9 cellular contexts compared by ENCODE assay signal in genomic region chr2:86861628-86862379, GRCh38. TPM values are rescaled to one million over a fixed set of nuclear protein-coding genes. Genes with fewer than 3 reads are reported as not detected.
DNase-seq lines count a peak whose midpoint lies in the region; ATAC-seq and TF ChIP-seq lines count a peak whose summit lies in the region.
"Not testable (repeated sequence)": the region's sequence is repeated elsewhere in the genome, so short reads cannot be mapped to it uniquely, and the experiment has no call there.
"Had no signal": no experiment of that assay in that cellular context is flagged by ENCODE, and none has a peak within 500 bp of the region (broad histone marks: within the 10 kb centered on the region; RNA-seq: fewer than 3 reads in every experiment).

Gene CD8B, minus strand, starts transcription at chr2:86861886. Its CDS starts 21 bp downstream, at chr2:86861865.

- H3K27me3 ChIP-seq in Peyer's patch; right cardiac atrium (ENCODE audit: control insufficient read depth, insufficient read depth); skeletal muscle tissue (ENCODE audit: control insufficient read depth in 3 of 3, insufficient read depth in 3 of 3, low read length in 3 of 3); upper lobe of right lung: not testable (repeated sequence)

- H3K27me3 Mint-ChIP-seq in activated T-cell treated with anti-CD3 and anti-CD28 coated beads, Interleukin-2, amount 50 U/mL, for 4 hours (ENCODE audit: low read depth), result peaks cover 17% of the 10 kb centered on the region
- not testable (repeated sequence) for H3K27me3 Mint-ChIP-seq in effector memory CD8-positive, alpha-beta T cell

- H3K36me3 Mint-ChIP-seq in activated T-cell treated with anti-CD3 and anti-CD28 coated beads, Interleukin-2, amount 50 U/mL, for 4 hours (ENCODE audit: insufficient read depth), result not testable (repeated sequence)
- peaks cover 10% of the 10 kb centered on the region for H3K36me3 Mint-ChIP-seq in effector memory CD8-positive, alpha-beta T cell (ENCODE audit: insufficient read depth)

- WGBS in right cardiac atrium, result 3% methylated on average over 50 of the region's 55 CpGs

- DNase-seq in Peyer's patch; activated T-cell treated with anti-CD3 and anti-CD28 coated beads, Interleukin-2, amount 50 U/mL, for 4 hours; right cardiac atrium; mucosa of descending colon: not testable (repeated sequence)
- DNase-seq in effector memory CD8-positive, alpha-beta T cell, result peak in 1 of 3 experiments; percentile 26
- peak; percentile 63 for DNase-seq in upper lobe of right lung

- not testable (repeated sequence) for TF ChIP-seq CTCF in Peyer's patch (IDR thresholded peaks at IDR 0.05); mucosa of descending colon (IDR thresholded peaks at IDR 0.05); upper lobe of right lung (IDR thresholded peaks at IDR 0.05)

- H3K9ac ChIP-seq in ES-I3 (ENCODE audit: low read depth, low read length), result peak within 1 kb of the TSS; percentile 50; the same call in 1 of the 2 replicates
- H3K9ac ChIP-seq in skeletal muscle tissue (ENCODE audit: low read depth in 1 of 3, low read length in 3 of 3), result peak within 1 kb of the TSS in 1 of 3 donors; percentile 33

- not testable (repeated sequence) for H3K4me1 Mint-ChIP-seq in activated T-cell treated with anti-CD3 and anti-CD28 coated beads, Interleukin-2, amount 50 U/mL, for 4 hours (ENCODE audit: low read depth)
- H3K4me1 Mint-ChIP-seq in effector memory CD8-positive, alpha-beta T cell (ENCODE audit: low read depth in 2 of 2), result peaks cover 13 to 19% of the 10 kb centered on the region in 2 donors

- not testable (repeated sequence) for H3K9me3 Mint-ChIP-seq in activated T-cell treated with anti-CD3 and anti-CD28 coated beads, Interleukin-2, amount 50 U/mL, for 4 hours; effector memory CD8-positive, alpha-beta T cell

- not testable (repeated sequence) for TF ChIP-seq POLR2A in Peyer's patch (IDR thresholded peaks at IDR 0.05)

- H3K4me1 ChIP-seq in ES-I3 (ENCODE audit: insufficient read depth, low read length); Peyer's patch; right cardiac atrium (ENCODE audit: control insufficient read depth, insufficient read depth, low read length); mucosa of descending colon (ENCODE audit: low read depth); skeletal muscle tissue (ENCODE audit: control insufficient read depth in 3 of 3, insufficient read depth in 3 of 3, low read length in 3 of 3); upper lobe of right lung: not testable (repeated sequence)

- H3K4me3 ChIP-seq in Peyer's patch, result peak within 1 kb of the TSS; percentile 20 to 50 (median 38)
- not testable (repeated sequence) for H3K4me3 ChIP-seq in right cardiac atrium (ENCODE audit: low read length); mucosa of descending colon; upper lobe of right lung
- peak within 1 kb of the TSS in 2 of 3 donors; percentile 23 to 41 for H3K4me3 ChIP-seq in skeletal muscle tissue (ENCODE audit: low read length in 3 of 3)

- peak within 1 kb of the TSS; percentile 85 to 94 for H3K27ac Mint-ChIP-seq in effector memory CD8-positive, alpha-beta T cell

- H3K9me3 ChIP-seq in ES-I3 (ENCODE audit: control insufficient read depth, insufficient read depth, low read length); Peyer's patch; right cardiac atrium (ENCODE audit: control insufficient read depth, low read length); mucosa of descending colon; skeletal muscle tissue (ENCODE audit: control insufficient read depth in 3 of 3, low read length in 3 of 3); upper lobe of right lung: not testable (repeated sequence)

- peak; percentile 43 to 51 for ATAC-seq in activated T-cell treated with anti-CD3 and anti-CD28 coated beads, Interleukin-2, amount 50 U/mL, for 4 hours
- peak; percentile 59 for ATAC-seq in effector memory CD8-positive, alpha-beta T cell (replicated peaks)
- peak; percentile 56 to 66 for ATAC-seq in right cardiac atrium
- peak; percentile 44 for ATAC-seq in mucosa of descending colon
- ATAC-seq in upper lobe of right lung, result not testable (repeated sequence)

- peak within 1 kb of the TSS in 2 of 4 donors; percentile 1 to 58 for H3K27ac ChIP-seq in Peyer's patch
- not testable (repeated sequence) for H3K27ac ChIP-seq in right cardiac atrium (ENCODE audit: low read length); skeletal muscle tissue (ENCODE audit: low read depth, low read length); upper lobe of right lung

- intact Hi-C loops in right cardiac atrium (cut with DNase I); mucosa of descending colon (cut with DNase I, micrococcal nuclease); upper lobe of right lung (cut with DNase I): not testable (repeated sequence)

- H3K4me3 Mint-ChIP-seq in activated T-cell treated with anti-CD3 and anti-CD28 coated beads, Interleukin-2, amount 50 U/mL, for 4 hours, result peak within 1 kb of the TSS; percentile 75
- peak within 1 kb of the TSS; percentile 85 to 90 for H3K4me3 Mint-ChIP-seq in effector memory CD8-positive, alpha-beta T cell

- not testable (repeated sequence) for H3K36me3 ChIP-seq in ES-I3 (ENCODE audit: insufficient read depth, low read length); Peyer's patch; mucosa of descending colon (ENCODE audit: low read depth); skeletal muscle tissue (ENCODE audit: control insufficient read depth in 3 of 3, insufficient read depth in 3 of 3, low read length in 3 of 3); upper lobe of right lung

RNA-seq across cellular contexts. Expression of gene CD8B, which starts in this region (rescaled TPM):
- 10 to 100 TPM in 3 of 4 donors, 1 to 10 TPM in 1; 3.8 to 30.5 (median 21.6) TPM for total RNA-seq in Peyer's patch
- total RNA-seq in activated T-cell treated with anti-CD3 and anti-CD28 coated beads, Interleukin-2, amount 50 U/mL, for 4 hours, result 10 to 100 TPM; 11.7 to 47.4 (median 38.7) TPM
- total RNA-seq in right cardiac atrium, result under 1 TPM in 3 of 4 donors, not detected in 1; 0.45 to 0.80 (median 0.68) TPM
- 0.20 TPM for polyA plus RNA-seq in right cardiac atrium
- total RNA-seq in mucosa of descending colon, result 1 to 10 TPM; 1.5 to 3.8 (median 2.9) TPM
- 1.0 TPM for total RNA-seq in skeletal muscle tissue
- total RNA-seq in upper lobe of right lung, result 2.1 TPM
- total RNA-seq: lung microvascular endothelial cell had no signal

Comparison
In these comparisons a context has a peak if more than half of its experiments do, and no peak if none do; other contexts are left out.
1. Peak in ATAC-seq in right cardiac atrium; RNA of the gene not detected or under 1 TPM.